In the genomic region with DNA sequence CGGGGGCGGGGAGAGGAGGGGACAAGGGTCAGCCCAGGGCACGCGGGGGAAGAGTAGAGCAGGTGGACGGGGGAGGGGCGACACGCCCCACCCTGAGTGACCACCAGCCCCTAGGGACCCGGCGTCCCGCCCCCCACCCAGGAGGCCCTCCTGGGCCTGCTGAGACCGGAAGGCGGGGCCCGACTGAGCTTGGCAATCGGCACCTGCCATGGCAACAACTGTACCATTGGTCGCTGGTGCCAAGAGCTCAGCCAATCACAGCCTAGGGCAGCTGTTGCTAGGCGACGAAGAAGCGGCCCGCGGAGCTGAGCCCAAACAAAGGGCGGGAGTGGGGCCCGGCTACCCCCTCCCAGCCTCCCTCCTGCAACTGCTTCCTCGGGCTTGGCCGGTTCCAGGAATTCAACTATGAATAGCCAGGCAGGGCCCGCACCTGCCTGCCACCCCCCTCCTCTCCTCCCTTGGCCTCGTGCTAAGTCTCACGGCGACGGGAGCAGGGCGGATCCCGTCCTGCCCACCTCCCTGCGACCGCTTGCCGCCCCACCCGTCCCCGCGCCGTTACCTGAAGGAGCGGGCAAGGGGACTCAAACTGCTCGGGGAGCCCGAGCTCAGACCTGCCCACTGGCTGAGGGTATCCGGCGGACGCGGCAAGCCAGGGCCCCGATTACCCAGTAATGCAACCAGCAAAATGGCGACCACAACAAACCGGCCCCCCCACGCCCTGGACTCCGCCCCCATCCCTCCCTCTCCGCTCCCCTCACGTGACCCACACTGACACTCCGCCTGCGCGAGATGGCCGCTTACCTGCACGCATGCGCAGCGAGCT, we compare ENCODE assay signal across 8 cellular contexts. TPM values are rescaled to one million over a fixed set of nuclear protein-coding genes. Genes with fewer than 3 reads are reported as not detected.
DNase-seq lines count a peak whose midpoint lies in the region; ATAC-seq and TF ChIP-seq lines count a peak whose summit lies in the region.

A gene (minus strand): TSS at position 699 of the 823 bp plus-strand sequence. CDS start 2,295 bp downstream, outside the sequence.

- peaks cover 69% of the 10 kb centered on the region for H3K36me3 Mint-ChIP-seq in GM23338 (ENCODE audit: low read depth)
- H3K36me3 Mint-ChIP-seq in osteocyte (ENCODE audit: unreplicated experiment): peaks cover 35% of the 10 kb centered on the region

- peaks cover 9% of the 10 kb centered on the region for H3K79me2 ChIP-seq in GM23338 (replicated peaks; ENCODE audit: insufficient read depth)

- ATAC-seq in GM23338 (peak; percentile 96), Right ventricle myocardium superior (ENCODE audit: poor library complexity) (peak; percentile 97), thoracic aorta (ENCODE audit: insufficient number of reproducible peaks, low FRiP score, low read depth) (peak; percentile 93)

- peak within 1 kb of the TSS; percentile 90 for H3K9ac ChIP-seq in adipocyte (ENCODE audit: low read length)

- H3K36me3 ChIP-seq in GM23338 (ENCODE audit: insufficient read depth) (peaks cover 41% of the 10 kb centered on the region), adipocyte (ENCODE audit: control insufficient read depth, insufficient read depth, low read length, severe bottlenecking) (peaks cover 66% of the 10 kb centered on the region), thoracic aorta (peaks cover 41% of the 10 kb centered on the region)

- H3K27ac Mint-ChIP-seq in GM23338 (peak within 1 kb of the TSS; percentile 90), osteocyte (ENCODE audit: unreplicated experiment) (peak within 1 kb of the TSS; percentile 88)

- H3K4me3 ChIP-seq in GM23338 (peak within 1 kb of the TSS; percentile 86), adipocyte (ENCODE audit: low read length) (peak within 1 kb of the TSS; percentile 93), thoracic aorta (peak within 1 kb of the TSS; percentile 94)

- intact Hi-C loops in Right ventricle myocardium superior (cut with DNase I): no loop called here

- DNase-seq in EH (ENCODE audit: low read depth): peak; percentile 95
- DNase-seq in GM23338 (ENCODE audit: low spot score): peak; percentile 98
- DNase-seq in M059J (ENCODE audit: low read depth): peak; percentile 94
- DNase-seq in SW 1271 (lab: John Stamatoyannopoulos, UW): peak; percentile 82 to 90
- DNase-seq in adipocyte (ENCODE audit: low read depth): peak; percentile 99
- peak; percentile 98 for DNase-seq in Right ventricle myocardium superior
- peak; percentile 99 for DNase-seq in osteocyte (ENCODE audit: extremely low spot score, unreplicated experiment)
- peak; percentile 95 for DNase-seq in thoracic aorta (ENCODE audit: low spot score)

- no peaks in the 10 kb centered on the region for H3K9me2 ChIP-seq in GM23338 (ENCODE audit: insufficient read depth)

- H3K4me1 Mint-ChIP-seq in GM23338 (peaks cover 17% of the 10 kb centered on the region), osteocyte (ENCODE audit: unreplicated experiment) (peaks cover 19% of the 10 kb centered on the region)

- peak within 1 kb of the TSS; percentile 88 for H3K4me2 ChIP-seq in GM23338

- H3K27me3 ChIP-seq in GM23338 (ENCODE audit: insufficient read depth): no peaks in the 10 kb centered on the region
- no peaks in the 10 kb centered on the region for H3K27me3 ChIP-seq in adipocyte (replicated peaks; ENCODE audit: control insufficient read depth, insufficient read depth, low read length)
- H3K27me3 ChIP-seq in thoracic aorta (replicated peaks; ENCODE audit: insufficient read depth): no peaks in the 10 kb centered on the region

- peaks cover 25% of the 10 kb centered on the region for H3F3A ChIP-seq in GM23338 (replicated peaks; ENCODE audit: low read depth)

- peak within 1 kb of the TSS; percentile 74 for H3K4me3 Mint-ChIP-seq in GM23338
- H3K4me3 Mint-ChIP-seq in osteocyte (ENCODE audit: unreplicated experiment): peak within 1 kb of the TSS; percentile 83

- H3K27ac ChIP-seq in GM23338 (ENCODE audit: low read depth) (peak within 1 kb of the TSS; percentile 89; the same call in 1 of the 2 replicates), thoracic aorta (peak within 1 kb of the TSS; percentile 77 to 78)

- peaks cover 16% of the 10 kb centered on the region for H3K27me3 Mint-ChIP-seq in GM23338 (ENCODE audit: insufficient read depth, low read depth, poor library complexity)
- H3K27me3 Mint-ChIP-seq in osteocyte (ENCODE audit: unreplicated experiment): no peaks in the 10 kb centered on the region

- peaks cover 3% of the 10 kb centered on the region; the same call in 1 of the 2 replicates for H4K20me1 ChIP-seq in GM23338 (replicated peaks; ENCODE audit: insufficient read depth)

- peak within 1 kb of the TSS; percentile 47; the same call in 1 of the 2 replicates for H2AFZ ChIP-seq in GM23338

- TF ChIP-seq CTCF in GM23338 (conservative IDR thresholded peaks at IDR 0.05; ENCODE audit: low read depth in 2 of 2) (no peak), osteocyte (IDR thresholded peaks at IDR 0.05) (no peak), thoracic aorta (IDR thresholded peaks at IDR 0.05) (no peak)

- no peaks in the 10 kb centered on the region for H3K9me3 ChIP-seq in adipocyte (ENCODE audit: control insufficient read depth, low read length)
- no peaks in the 10 kb centered on the region for H3K9me3 ChIP-seq in thoracic aorta

- H3K4me1 ChIP-seq in GM23338 (ENCODE audit: insufficient read depth): peaks cover 5% of the 10 kb centered on the region; the same call in 1 of the 2 replicates
- H3K4me1 ChIP-seq in adipocyte (ENCODE audit: control insufficient read depth, insufficient read depth, low read length): peaks cover 17% of the 10 kb centered on the region
- H3K4me1 ChIP-seq in thoracic aorta (ENCODE audit: control insufficient read depth in 1 of 2, low read depth in 2 of 2): peaks cover 7 to 15% of the 10 kb centered on the region in 2 donors

- H3K9me3 Mint-ChIP-seq in GM23338 (no peaks in the 10 kb centered on the region; the same call in 2 of the 3 replicates), osteocyte (ENCODE audit: unreplicated experiment) (no peaks in the 10 kb centered on the region)

TF ChIP-seq in GM23338, 12 proteins besides CTCF, POLR2A, EP300 and RAD21:
- TF ChIP-seq POLR2AphosphoS5 (IDR thresholded peaks at IDR 0.05; ENCODE audit: low read depth) (peak; percentile 66), JUNB (IDR thresholded peaks at IDR 0.05; ENCODE audit: unreplicated experiment) (no peak), EZH2phosphoT487 (IDR thresholded peaks at IDR 0.05; ENCODE audit: unreplicated experiment) (no peak), CREB1 (CRISPR knock-in tag; IDR thresholded peaks at IDR 0.05; ENCODE audit: low read depth) (0 out of 2 replicates have a peak, but pooled peaks have one; percentile 4)

RNA-seq across cellular contexts. Expression of the gene that starts here (rescaled TPM):
- 8.6 and 8.9 TPM in 2 replicates for total RNA-seq in GM23338 (2014; rRNA removed; shearing (Covaris generic))
- 6.5 and 7.2 TPM in 2 replicates for polyA plus RNA-seq in GM23338 (2016; fragmentation: Nextera tagmentation; extraction: Ambion mirVana)
- 4.9 and 10.6 TPM in 2 replicates for total RNA-seq in M059J (2014; rRNA removed; shearing (Covaris generic))
- 16.8 TPM for total RNA-seq in Right ventricle myocardium superior
- 31.7 and 34.0 TPM in 2 replicates for total RNA-seq in osteocyte
- total RNA-seq in thoracic aorta: 10 to 100 TPM in 1 of 2 donors, 1 to 10 TPM in 1; 8.9 to 10.2 TPM

Comparison
In these comparisons a context has a peak if more than half of its experiments do, and no peak if none do; other contexts are left out.
1. Peak in every context shown above with its lines: DNase-seq, ATAC-seq, H3K4me3 ChIP-seq and H3K27ac ChIP-seq.